Comparison of ENCODE assay signal across 1 cellular context in the genomic region with DNA sequence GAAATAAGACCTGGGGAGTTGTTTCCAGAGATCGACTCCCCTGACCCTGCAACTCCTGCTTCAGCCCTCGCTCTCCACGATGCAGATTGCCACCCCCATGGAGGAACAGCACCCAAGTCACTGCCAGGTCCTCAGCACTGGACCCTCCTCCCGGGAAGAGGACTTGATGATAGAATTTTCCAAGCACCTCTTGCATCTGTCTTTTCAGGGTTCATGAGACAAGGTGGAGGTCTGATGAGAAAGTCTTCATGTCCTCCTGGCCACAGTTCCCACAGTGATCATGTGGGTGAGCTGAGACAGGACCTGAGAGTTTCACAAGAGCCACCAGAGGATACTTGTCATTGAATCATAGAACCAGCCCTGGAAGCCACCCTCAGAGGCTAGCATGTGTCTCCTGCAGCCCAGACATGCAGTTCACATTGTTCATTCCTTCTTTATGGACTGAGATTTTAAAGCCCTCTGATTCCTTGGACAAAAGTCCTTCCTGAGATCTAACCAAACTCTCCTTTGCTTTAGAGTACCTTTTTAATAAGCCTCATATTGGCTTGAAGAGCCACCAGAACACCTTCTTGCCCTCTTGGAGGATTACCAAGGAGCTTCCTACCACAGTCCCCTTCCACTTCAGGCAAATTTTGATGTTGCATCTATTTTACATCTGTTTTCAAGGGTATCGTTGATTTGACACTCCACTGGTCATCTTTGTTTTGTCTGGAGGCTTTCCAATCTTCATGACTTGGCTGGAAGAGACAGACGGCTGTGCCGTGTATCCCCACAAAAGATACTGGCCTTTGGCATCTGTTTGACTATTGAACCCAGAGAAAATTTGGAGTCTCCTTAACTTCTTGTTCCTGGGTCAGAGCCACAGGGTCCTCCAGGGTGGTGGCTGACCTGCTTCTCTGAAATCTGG.
TF ChIP-seq lines count a peak whose summit lies in the region.

No MANE protein-coding gene starts in this region.

TF ChIP-seq in GM12878, 131 proteins besides CTCF, POLR2A, EP300 and RAD21 (continued from another document and continues in another):
- TF ChIP-seq, protein P1, sequence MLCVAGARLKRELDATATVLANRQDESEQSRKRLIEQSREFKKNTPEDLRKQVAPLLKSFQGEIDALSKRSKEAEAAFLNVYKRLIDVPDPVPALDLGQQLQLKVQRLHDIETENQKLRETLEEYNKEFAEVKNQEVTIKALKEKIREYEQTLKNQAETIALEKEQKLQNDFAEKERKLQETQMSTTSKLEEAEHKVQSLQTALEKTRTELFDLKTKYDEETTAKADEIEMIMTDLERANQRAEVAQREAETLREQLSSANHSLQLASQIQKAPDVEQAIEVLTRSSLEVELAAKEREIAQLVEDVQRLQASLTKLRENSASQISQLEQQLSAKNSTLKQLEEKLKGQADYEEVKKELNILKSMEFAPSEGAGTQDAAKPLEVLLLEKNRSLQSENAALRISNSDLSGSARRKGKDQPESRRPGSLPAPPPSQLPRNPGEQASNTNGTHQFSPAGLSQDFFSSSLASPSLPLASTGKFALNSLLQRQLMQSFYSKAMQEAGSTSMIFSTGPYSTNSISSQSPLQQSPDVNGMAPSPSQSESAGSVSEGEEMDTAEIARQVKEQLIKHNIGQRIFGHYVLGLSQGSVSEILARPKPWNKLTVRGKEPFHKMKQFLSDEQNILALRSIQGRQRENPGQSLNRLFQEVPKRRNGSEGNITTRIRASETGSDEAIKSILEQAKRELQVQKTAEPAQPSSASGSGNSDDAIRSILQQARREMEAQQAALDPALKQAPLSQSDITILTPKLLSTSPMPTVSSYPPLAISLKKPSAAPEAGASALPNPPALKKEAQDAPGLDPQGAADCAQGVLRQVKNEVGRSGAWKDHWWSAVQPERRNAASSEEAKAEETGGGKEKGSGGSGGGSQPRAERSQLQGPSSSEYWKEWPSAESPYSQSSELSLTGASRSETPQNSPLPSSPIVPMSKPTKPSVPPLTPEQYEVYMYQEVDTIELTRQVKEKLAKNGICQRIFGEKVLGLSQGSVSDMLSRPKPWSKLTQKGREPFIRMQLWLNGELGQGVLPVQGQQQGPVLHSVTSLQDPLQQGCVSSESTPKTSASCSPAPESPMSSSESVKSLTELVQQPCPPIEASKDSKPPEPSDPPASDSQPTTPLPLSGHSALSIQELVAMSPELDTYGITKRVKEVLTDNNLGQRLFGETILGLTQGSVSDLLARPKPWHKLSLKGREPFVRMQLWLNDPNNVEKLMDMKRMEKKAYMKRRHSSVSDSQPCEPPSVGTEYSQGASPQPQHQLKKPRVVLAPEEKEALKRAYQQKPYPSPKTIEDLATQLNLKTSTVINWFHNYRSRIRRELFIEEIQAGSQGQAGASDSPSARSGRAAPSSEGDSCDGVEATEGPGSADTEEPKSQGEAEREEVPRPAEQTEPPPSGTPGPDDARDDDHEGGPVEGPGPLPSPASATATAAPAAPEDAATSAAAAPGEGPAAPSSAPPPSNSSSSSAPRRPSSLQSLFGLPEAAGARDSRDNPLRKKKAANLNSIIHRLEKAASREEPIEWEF (IDR thresholded peaks at IDR 0.05; ENCODE audit: insufficient replicate concordance, low read depth, low read length) = peak; percentile 99
- TF ChIP-seq RELA (IDR thresholded peaks at IDR 0.05; ENCODE audit: borderline replicate concordance, partially characterized antibody) (no peak), BHLHE40 (IDR thresholded peaks at IDR 0.05; ENCODE audit: borderline replicate concordance in 1 of 2, low read depth in 2 of 2, low read length in 1 of 2) (peak; percentile 23 to 27; a peak in 2 of 4 replicates), SUPT20H (IDR thresholded peaks at IDR 0.05; ENCODE audit: borderline replicate concordance, control insufficient read depth, low read depth, low read length) (no peak), RUNX3 (IDR thresholded peaks at IDR 0.05; ENCODE audit: low read length) (peak; percentile 92), HDAC6 (IDR thresholded peaks at IDR 0.05; ENCODE audit: unreplicated experiment) (no peak), JUNB (IDR thresholded peaks at IDR 0.05) (no peak; the same call in 1 of the 2 replicates), WRNIP1 (IDR thresholded peaks at IDR 0.05; ENCODE audit: borderline replicate concordance, low read depth, low read length) (no peak), HCFC1 (IDR thresholded peaks at IDR 0.05; ENCODE audit: low read length) (no peak), STAT3 (IDR thresholded peaks at IDR 0.05; ENCODE audit: low read depth, low read length) (no peak), SMARCA5 (IDR thresholded peaks at IDR 0.05) (no peak), CBX5 (IDR thresholded peaks at IDR 0.05; ENCODE audit: low read depth) (peak; percentile 60), RCOR1 (conservative IDR thresholded peaks at IDR 0.05; ENCODE audit: low read depth, low read length) (no peak), SIN3A (IDR thresholded peaks at IDR 0.05; ENCODE audit: low read depth, low read length) (no peak), MYC (IDR thresholded peaks at IDR 0.05; ENCODE audit: insufficient read depth, insufficient read length, insufficient replicate concordance, low read length, severe bottlenecking) (no peak), BMI1 (IDR thresholded peaks at IDR 0.05; ENCODE audit: borderline replicate concordance) (no peak; the same call in 1 of the 2 replicates), MEF2B (IDR thresholded peaks at IDR 0.05; ENCODE audit: partially characterized antibody, poor library complexity, severe bottlenecking) (peak; percentile 99), CHD1 (IDR thresholded peaks at IDR 0.05; ENCODE audit: low read depth, low read length) (no peak), TBL1XR1 (IDR thresholded peaks at IDR 0.05; ENCODE audit: low read depth, low read length) (no peak), LARP7 (IDR thresholded peaks at IDR 0.05) (no peak), ZNF274 (IDR thresholded peaks at IDR 0.05; ENCODE audit: insufficient read depth, insufficient read length) (no peak), ZNF24 (IDR thresholded peaks at IDR 0.05) (peak; percentile 76), POLR2AphosphoS5 (IDR thresholded peaks at IDR 0.05; ENCODE audit: low read length) (peak; percentile 41; the same call in 1 of the 2 replicates), RFX5 (IDR thresholded peaks at IDR 0.05; ENCODE audit: low read depth, low read length) (no peak), SMC3 (IDR thresholded peaks at IDR 0.05; ENCODE audit: borderline replicate concordance, low read length) (peak; percentile 15; the same call in 1 of the 2 replicates), MTA3 (IDR thresholded peaks at IDR 0.05; ENCODE audit: borderline replicate concordance, low read length) (peak; percentile 55; the same call in 1 of the 2 replicates), KLF5 (IDR thresholded peaks at IDR 0.05; ENCODE audit: partially characterized antibody) (no peak), SIX5 (IDR thresholded peaks at IDR 0.05; ENCODE audit: low read depth, low read length, severe bottlenecking) (no peak)
- TF ChIP-seq, protein P2, sequence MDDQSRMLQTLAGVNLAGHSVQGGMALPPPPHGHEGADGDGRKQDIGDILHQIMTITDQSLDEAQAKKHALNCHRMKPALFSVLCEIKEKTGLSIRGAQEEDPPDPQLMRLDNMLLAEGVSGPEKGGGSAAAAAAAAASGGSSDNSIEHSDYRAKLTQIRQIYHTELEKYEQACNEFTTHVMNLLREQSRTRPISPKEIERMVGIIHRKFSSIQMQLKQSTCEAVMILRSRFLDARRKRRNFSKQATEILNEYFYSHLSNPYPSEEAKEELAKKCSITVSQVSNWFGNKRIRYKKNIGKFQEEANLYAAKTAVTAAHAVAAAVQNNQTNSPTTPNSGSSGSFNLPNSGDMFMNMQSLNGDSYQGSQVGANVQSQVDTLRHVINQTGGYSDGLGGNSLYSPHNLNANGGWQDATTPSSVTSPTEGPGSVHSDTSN (IDR thresholded peaks at IDR 0.05; ENCODE audit: insufficient replicate concordance, low read depth, low read length) = no peak
- TF ChIP-seq, protein P3, sequence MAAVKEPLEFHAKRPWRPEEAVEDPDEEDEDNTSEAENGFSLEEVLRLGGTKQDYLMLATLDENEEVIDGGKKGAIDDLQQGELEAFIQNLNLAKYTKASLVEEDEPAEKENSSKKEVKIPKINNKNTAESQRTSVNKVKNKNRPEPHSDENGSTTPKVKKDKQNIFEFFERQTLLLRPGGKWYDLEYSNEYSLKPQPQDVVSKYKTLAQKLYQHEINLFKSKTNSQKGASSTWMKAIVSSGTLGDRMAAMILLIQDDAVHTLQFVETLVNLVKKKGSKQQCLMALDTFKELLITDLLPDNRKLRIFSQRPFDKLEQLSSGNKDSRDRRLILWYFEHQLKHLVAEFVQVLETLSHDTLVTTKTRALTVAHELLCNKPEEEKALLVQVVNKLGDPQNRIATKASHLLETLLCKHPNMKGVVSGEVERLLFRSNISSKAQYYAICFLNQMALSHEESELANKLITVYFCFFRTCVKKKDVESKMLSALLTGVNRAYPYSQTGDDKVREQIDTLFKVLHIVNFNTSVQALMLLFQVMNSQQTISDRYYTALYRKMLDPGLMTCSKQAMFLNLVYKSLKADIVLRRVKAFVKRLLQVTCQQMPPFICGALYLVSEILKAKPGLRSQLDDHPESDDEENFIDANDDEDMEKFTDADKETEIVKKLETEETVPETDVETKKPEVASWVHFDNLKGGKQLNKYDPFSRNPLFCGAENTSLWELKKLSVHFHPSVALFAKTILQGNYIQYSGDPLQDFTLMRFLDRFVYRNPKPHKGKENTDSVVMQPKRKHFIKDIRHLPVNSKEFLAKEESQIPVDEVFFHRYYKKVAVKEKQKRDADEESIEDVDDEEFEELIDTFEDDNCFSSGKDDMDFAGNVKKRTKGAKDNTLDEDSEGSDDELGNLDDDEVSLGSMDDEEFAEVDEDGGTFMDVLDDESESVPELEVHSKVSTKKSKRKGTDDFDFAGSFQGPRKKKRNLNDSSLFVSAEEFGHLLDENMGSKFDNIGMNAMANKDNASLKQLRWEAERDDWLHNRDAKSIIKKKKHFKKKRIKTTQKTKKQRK (IDR thresholded peaks at IDR 0.05; ENCODE audit: low read depth, low read length) = no peak
- TF ChIP-seq, protein P4, sequence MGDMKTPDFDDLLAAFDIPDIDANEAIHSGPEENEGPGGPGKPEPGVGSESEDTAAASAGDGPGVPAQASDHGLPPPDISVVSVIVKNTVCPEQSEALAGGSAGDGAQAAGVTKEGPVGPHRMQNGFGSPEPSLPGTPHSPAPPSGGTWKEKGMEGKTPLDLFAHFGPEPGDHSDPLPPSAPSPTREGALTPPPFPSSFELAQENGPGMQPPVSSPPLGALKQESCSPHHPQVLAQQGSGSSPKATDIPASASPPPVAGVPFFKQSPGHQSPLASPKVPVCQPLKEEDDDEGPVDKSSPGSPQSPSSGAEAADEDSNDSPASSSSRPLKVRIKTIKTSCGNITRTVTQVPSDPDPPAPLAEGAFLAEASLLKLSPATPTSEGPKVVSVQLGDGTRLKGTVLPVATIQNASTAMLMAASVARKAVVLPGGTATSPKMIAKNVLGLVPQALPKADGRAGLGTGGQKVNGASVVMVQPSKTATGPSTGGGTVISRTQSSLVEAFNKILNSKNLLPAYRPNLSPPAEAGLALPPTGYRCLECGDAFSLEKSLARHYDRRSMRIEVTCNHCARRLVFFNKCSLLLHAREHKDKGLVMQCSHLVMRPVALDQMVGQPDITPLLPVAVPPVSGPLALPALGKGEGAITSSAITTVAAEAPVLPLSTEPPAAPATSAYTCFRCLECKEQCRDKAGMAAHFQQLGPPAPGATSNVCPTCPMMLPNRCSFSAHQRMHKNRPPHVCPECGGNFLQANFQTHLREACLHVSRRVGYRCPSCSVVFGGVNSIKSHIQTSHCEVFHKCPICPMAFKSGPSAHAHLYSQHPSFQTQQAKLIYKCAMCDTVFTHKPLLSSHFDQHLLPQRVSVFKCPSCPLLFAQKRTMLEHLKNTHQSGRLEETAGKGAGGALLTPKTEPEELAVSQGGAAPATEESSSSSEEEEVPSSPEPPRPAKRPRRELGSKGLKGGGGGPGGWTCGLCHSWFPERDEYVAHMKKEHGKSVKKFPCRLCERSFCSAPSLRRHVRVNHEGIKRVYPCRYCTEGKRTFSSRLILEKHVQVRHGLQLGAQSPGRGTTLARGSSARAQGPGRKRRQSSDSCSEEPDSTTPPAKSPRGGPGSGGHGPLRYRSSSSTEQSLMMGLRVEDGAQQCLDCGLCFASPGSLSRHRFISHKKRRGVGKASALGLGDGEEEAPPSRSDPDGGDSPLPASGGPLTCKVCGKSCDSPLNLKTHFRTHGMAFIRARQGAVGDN (IDR thresholded peaks at IDR 0.05) = peak; percentile 97
- TF ChIP-seq, protein P5, sequence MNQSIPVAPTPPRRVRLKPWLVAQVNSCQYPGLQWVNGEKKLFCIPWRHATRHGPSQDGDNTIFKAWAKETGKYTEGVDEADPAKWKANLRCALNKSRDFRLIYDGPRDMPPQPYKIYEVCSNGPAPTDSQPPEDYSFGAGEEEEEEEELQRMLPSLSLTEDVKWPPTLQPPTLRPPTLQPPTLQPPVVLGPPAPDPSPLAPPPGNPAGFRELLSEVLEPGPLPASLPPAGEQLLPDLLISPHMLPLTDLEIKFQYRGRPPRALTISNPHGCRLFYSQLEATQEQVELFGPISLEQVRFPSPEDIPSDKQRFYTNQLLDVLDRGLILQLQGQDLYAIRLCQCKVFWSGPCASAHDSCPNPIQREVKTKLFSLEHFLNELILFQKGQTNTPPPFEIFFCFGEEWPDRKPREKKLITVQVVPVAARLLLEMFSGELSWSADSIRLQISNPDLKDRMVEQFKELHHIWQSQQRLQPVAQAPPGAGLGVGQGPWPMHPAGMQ (IDR thresholded peaks at IDR 0.05; ENCODE audit: borderline replicate concordance) = no peak
- TF ChIP-seq, protein P6, sequence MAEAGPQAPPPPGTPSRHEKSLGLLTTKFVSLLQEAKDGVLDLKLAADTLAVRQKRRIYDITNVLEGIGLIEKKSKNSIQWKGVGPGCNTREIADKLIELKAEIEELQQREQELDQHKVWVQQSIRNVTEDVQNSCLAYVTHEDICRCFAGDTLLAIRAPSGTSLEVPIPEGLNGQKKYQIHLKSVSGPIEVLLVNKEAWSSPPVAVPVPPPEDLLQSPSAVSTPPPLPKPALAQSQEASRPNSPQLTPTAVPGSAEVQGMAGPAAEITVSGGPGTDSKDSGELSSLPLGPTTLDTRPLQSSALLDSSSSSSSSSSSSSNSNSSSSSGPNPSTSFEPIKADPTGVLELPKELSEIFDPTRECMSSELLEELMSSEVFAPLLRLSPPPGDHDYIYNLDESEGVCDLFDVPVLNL (IDR thresholded peaks at IDR 0.05; ENCODE audit: low read depth, low read length) = no peak
- TF ChIP-seq, protein P7, sequence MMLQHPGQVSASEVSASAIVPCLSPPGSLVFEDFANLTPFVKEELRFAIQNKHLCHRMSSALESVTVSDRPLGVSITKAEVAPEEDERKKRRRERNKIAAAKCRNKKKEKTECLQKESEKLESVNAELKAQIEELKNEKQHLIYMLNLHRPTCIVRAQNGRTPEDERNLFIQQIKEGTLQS (IDR thresholded peaks at IDR 0.05; ENCODE audit: borderline replicate concordance, extremely low read depth, low read depth, low read length) = no peak
- TF ChIP-seq, protein P8, sequence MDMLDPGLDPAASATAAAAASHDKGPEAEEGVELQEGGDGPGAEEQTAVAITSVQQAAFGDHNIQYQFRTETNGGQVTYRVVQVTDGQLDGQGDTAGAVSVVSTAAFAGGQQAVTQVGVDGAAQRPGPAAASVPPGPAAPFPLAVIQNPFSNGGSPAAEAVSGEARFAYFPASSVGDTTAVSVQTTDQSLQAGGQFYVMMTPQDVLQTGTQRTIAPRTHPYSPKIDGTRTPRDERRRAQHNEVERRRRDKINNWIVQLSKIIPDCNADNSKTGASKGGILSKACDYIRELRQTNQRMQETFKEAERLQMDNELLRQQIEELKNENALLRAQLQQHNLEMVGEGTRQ (IDR thresholded peaks at IDR 0.05; ENCODE audit: borderline replicate concordance, low read depth, low read length) = no peak; the same call in 1 of the 2 replicates
